In the genomic region with DNA sequence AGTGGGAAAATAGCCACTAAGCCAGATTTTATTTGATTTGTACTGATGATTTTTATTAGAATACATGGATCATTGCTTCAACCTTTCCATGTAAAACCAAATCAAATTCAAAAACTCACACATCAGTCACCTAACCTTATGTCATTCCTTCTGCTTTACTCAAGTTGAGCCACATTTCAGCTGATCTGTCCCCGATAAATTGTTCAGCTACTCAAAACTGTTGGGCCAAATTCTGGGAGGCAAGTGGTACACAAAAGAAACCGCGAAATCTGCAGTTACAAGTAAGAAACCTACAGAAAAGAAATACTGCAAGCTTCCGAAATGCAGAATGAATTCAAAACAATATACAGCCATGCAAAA, we compare ENCODE assay signal across 11 cellular contexts.
DNase-seq lines count a peak whose midpoint lies in the region; ATAC-seq and TF ChIP-seq lines count a peak whose summit lies in the region.
"Had no signal": no experiment of that assay in that cellular context is flagged by ENCODE, and none has a peak within 500 bp of the region (broad histone marks: within the 10 kb centered on the region; RNA-seq: fewer than 3 reads in every experiment).

No MANE protein-coding gene starts in this region.

- peaks cover 5% of the 10 kb centered on the region for H3K27me3 Mint-ChIP-seq in T-helper 2 cell treated with Interferon-gamma antibody and Interleukin-4, amounts not matched to agents 5 μg/mL and 100 μg/mL, for 36 hours (ENCODE audit: low read depth)
- no peaks in the 10 kb centered on the region for H3K27me3 Mint-ChIP-seq in activated T-helper 17 cell treated with anti-CD3 and anti-CD28 coated beads, Interleukin-2, amount 50 U/mL, for 72 hours
- H3K27me3 Mint-ChIP-seq: progenitor cell of endocrine pancreas had no signal

- peaks cover 13% of the 10 kb centered on the region for H3K4me1 Mint-ChIP-seq in T-helper 2 cell treated with Interferon-gamma antibody and Interleukin-4, amounts not matched to agents 5 μg/mL and 100 μg/mL, for 36 hours (ENCODE audit: low read depth)
- H3K4me1 Mint-ChIP-seq in activated T-helper 17 cell treated with anti-CD3 and anti-CD28 coated beads, Interleukin-2, amount 50 U/mL, for 72 hours, result peaks cover 6% of the 10 kb centered on the region

- H3K9ac ChIP-seq in subcutaneous abdominal adipose tissue (ENCODE audit: low read length in 5 of 5), result peak overlapping the region in 4 of 5 donors; percentile 53 to 82 (median 66)

- ATAC-seq in lower lobe of right lung (no peak), HG03565 (IDR thresholded peaks at IDR 0.05; ENCODE audit: unreplicated experiment) (no peak)
- ATAC-seq in activated T-helper 17 cell treated with anti-CD3 and anti-CD28 coated beads, Interleukin-2, amount 50 U/mL, for 72 hours (replicated peaks), result no peak

- H3K9me3 ChIP-seq in lower lobe of right lung (no peaks in the 10 kb centered on the region), subcutaneous abdominal adipose tissue (ENCODE audit: control insufficient read depth in 5 of 5, low read length in 5 of 5) (no peaks in the 10 kb centered on the region)

- peaks cover 5% of the 10 kb centered on the region for H3K4me1 ChIP-seq in lower lobe of right lung
- peaks cover 0 to 22% (median 18%) of the 10 kb centered on the region in 5 donors for H3K4me1 ChIP-seq in subcutaneous abdominal adipose tissue (ENCODE audit: control insufficient read depth in 5 of 5, insufficient read depth in 5 of 5, low read length in 5 of 5)

- H3K36me3 ChIP-seq in lower lobe of right lung (no peaks in the 10 kb centered on the region), subcutaneous abdominal adipose tissue (ENCODE audit: control insufficient read depth in 5 of 5, insufficient read depth in 5 of 5, low read length in 5 of 5) (no peaks in the 10 kb centered on the region)

- no peak overlapping the region for H3K27ac Mint-ChIP-seq in T-helper 2 cell treated with Interferon-gamma antibody and Interleukin-4, amounts not matched to agents 5 μg/mL and 100 μg/mL, for 36 hours
- H3K27ac Mint-ChIP-seq in activated T-helper 17 cell treated with anti-CD3 and anti-CD28 coated beads, Interleukin-2, amount 50 U/mL, for 72 hours, result no peak overlapping the region
- H3K27ac Mint-ChIP-seq: activated naive CD4-positive, alpha-beta T cell treated with anti-CD3 and anti-CD28 coated beads for 36 hours; progenitor cell of endocrine pancreas had no signal

- no peaks in the 10 kb centered on the region for H3K9me3 Mint-ChIP-seq in T-helper 2 cell treated with Interferon-gamma antibody and Interleukin-4, amounts not matched to agents 5 μg/mL and 100 μg/mL, for 36 hours
- no peaks in the 10 kb centered on the region for H3K9me3 Mint-ChIP-seq in activated T-helper 17 cell treated with anti-CD3 and anti-CD28 coated beads, Interleukin-2, amount 50 U/mL, for 72 hours
- H3K9me3 Mint-ChIP-seq: activated naive CD4-positive, alpha-beta T cell treated with anti-CD3 and anti-CD28 coated beads for 36 hours; T-helper 1 cell treated with Interleukin-12 subunit alpha and Interleukin-12 subunit beta and Interleukin-4 antibody, amounts not matched to agents 30 μg/mL and 1 μg/mL, for 36 hours had no signal

- H3K27ac ChIP-seq in lower lobe of right lung (peak overlapping the region; percentile 78), subcutaneous abdominal adipose tissue (ENCODE audit: low read depth, low read length) (peak overlapping the region; percentile 87)

- no peaks in the 10 kb centered on the region for H3K27me3 ChIP-seq in lower lobe of right lung (ENCODE audit: low read depth)
- no peaks in the 10 kb centered on the region for H3K27me3 ChIP-seq in subcutaneous abdominal adipose tissue (ENCODE audit: control insufficient read depth in 5 of 5, insufficient read depth in 4 of 5, low read length in 5 of 5)

- H3K4me3 Mint-ChIP-seq in T-helper 2 cell treated with Interferon-gamma antibody and Interleukin-4, amounts not matched to agents 5 μg/mL and 100 μg/mL, for 36 hours, result peak overlapping the region; percentile 60
- H3K4me3 Mint-ChIP-seq in activated T-helper 17 cell treated with anti-CD3 and anti-CD28 coated beads, Interleukin-2, amount 50 U/mL, for 72 hours, result no peak overlapping the region

- DNase-seq in T-helper 2 cell treated with Interferon-gamma antibody and Interleukin-4, amounts not matched to agents 5 μg/mL and 100 μg/mL, for 36 hours (ENCODE audit: low spot score), result no peak
- DNase-seq in T-helper 2 cell, result no peak
- DNase-seq in astrocyte of the spinal cord (ENCODE audit: low read depth, low spot score), result peak; percentile 56
- no peak for DNase-seq in lower lobe of right lung
- no peak for DNase-seq in amniotic stem cell (lab: John Stamatoyannopoulos, UW)
- DNase-seq: activated naive CD4-positive, alpha-beta T cell treated with anti-CD3 and anti-CD28 coated beads for 36 hours had no signal

- intact Hi-C loops in lower lobe of right lung (cut with DNase I), result no loop called here

- in situ Hi-C loops in astrocyte of the spinal cord (cut with HindIII; ENCODE audit: low sequenced_read_pairs), result no loop called here

- no peak for TF ChIP-seq CTCF in astrocyte of the spinal cord (IDR thresholded peaks at IDR 0.05; ENCODE audit: low read depth, low read length)
- no peak for TF ChIP-seq CTCF in lower lobe of right lung (IDR thresholded peaks at IDR 0.05)

- no peaks in the 10 kb centered on the region for H3K36me3 Mint-ChIP-seq in T-helper 2 cell treated with Interferon-gamma antibody and Interleukin-4, amounts not matched to agents 5 μg/mL and 100 μg/mL, for 36 hours (ENCODE audit: low read depth)
- no peaks in the 10 kb centered on the region for H3K36me3 Mint-ChIP-seq in activated T-helper 17 cell treated with anti-CD3 and anti-CD28 coated beads, Interleukin-2, amount 50 U/mL, for 72 hours (ENCODE audit: low read depth)

- H3K4me3 ChIP-seq in astrocyte of the spinal cord (ENCODE audit: low read depth, low read length) (peak overlapping the region; percentile 40), lower lobe of right lung (peak overlapping the region; percentile 54), subcutaneous abdominal adipose tissue (ENCODE audit: low read depth in 1 of 5, low read length in 5 of 5) (peak overlapping the region; percentile 63 to 78 (median 68))
